ENCODE assay signal across 8 cellular contexts in the genomic region with DNA sequence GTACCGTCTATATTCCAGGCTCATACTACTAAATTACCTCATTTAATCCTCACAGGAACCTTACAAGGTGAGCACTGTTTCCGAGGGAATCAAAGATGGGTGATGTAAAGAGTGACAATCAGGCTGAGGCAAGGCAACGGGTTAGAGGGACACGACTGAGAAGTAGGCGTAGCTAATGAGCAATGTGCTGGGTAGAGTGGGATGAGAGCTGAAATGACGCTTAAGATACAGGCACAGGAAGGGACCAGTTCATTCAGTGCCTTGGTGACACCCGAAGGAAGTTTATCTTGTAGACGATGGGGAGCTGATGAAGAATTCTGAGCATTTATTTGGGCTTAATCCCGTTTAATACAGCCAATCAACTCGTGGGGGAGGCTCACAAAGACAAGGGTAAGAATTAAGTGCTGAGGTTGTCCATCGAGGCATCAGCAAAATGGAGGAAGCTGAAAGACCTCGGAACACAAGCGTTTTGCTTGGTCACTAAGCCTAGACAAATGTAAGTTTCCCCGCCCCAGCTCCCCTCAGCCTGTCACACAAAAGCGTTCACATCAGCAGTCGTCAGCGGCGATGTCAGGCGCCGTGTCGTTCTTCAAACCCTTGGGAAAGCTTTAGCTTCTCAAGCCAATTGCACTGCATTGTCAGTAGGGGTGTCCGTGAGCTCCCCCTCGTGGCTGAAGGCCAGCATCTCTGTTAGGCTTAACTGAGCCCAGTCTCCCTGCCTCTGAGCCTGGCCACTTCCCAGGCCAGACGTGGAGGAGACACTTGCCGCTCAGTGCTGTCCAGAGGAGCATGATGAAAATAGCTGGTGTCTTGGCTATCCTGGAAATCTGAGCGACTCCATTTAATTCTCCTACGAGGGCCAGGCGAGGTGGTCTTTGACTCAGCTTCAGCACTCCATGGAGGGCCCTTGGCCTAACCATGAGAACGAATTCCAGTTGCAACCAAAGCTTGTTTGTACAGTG.
DNase-seq lines count a peak whose midpoint lies in the region; ATAC-seq, FAIRE-seq and TF ChIP-seq lines count a peak whose summit lies in the region.

No MANE protein-coding gene starts in this region.

- H3K23me2 ChIP-seq in H1 (ENCODE audit: low read depth, low read length), result peaks cover 4% of the 10 kb centered on the region; the same call in 1 of the 2 replicates

- peaks cover 0 to 9% (median 2%) of the 10 kb centered on the region in 4 donors for H3K4me1 Mint-ChIP-seq in CD4-positive, alpha-beta memory T cell
- H3K4me1 Mint-ChIP-seq in memory B cell, result peaks cover 6% of the 10 kb centered on the region

- H3K79me2 ChIP-seq in H1 (ENCODE audit: control insufficient read depth in 1 of 2, insufficient read depth in 2 of 2, low read length in 2 of 2), result no peaks in the 10 kb centered on the region

- FAIRE-seq in H1 (lab: Jason Lieb, UNC), result peak; percentile 86

- CTCF ChIA-PET in CD4-positive, alpha-beta memory T cell (lab: Charles Lee; ENCODE audit: partially characterized antibody), result interaction anchor here (0.8 to 1.9 kb wide), 11 partner anchors 9 to 1943 kb away, joined by 3 to 22 read pairs (median 4); no protein-coding TSS in a partner anchor
- CTCF ChIA-PET in H1 (lab: Charles Lee; ENCODE audit: partially characterized antibody), result interaction anchor here (0.6 to 3.5 kb wide), 46 partner anchors 9 to 1519 kb away, joined by 3 to 47 read pairs (median 4); no protein-coding TSS in a partner anchor

- peak; percentile 98 for ATAC-seq in GM19397 (IDR thresholded peaks at IDR 0.05; ENCODE audit: unreplicated experiment)
- ATAC-seq in HG03460 (IDR thresholded peaks at IDR 0.05; ENCODE audit: unreplicated experiment), result peak; percentile 99
- ATAC-seq in memory B cell (ENCODE audit: low read depth), result peak; percentile 75

- no peaks in the 10 kb centered on the region for H3K36me3 Mint-ChIP-seq in CD4-positive, alpha-beta memory T cell
- H3K36me3 Mint-ChIP-seq in memory B cell, result no peaks in the 10 kb centered on the region

- no peaks in the 10 kb centered on the region for H3K27me3 ChIP-seq in CD4-positive, alpha-beta memory T cell (ENCODE audit: insufficient read depth, low read length)
- peaks cover 0 to 3% (median 1%) of the 10 kb centered on the region in 4 experiments; a peak in 3 of 7 replicates for H3K27me3 ChIP-seq in H1 (replicated peaks in 1 of 4; ENCODE audit: control insufficient read depth in 3 of 4, extremely low read depth in 1 of 4, insufficient read depth in 3 of 4, low read length in 3 of 4)

- H3K4me3 Mint-ChIP-seq in CD4-positive, alpha-beta memory T cell, result peak overlapping the region in 7 of 8 donors; percentile 9 to 70 (median 60)
- peak overlapping the region; percentile 14 for H3K4me3 Mint-ChIP-seq in memory B cell

- no peak overlapping the region for H4K91ac ChIP-seq in H1 (replicated peaks; ENCODE audit: insufficient read length, low read length)

- TF ChIP-seq CTCF in H1 (IDR thresholded peaks at IDR 0.05; ENCODE audit: control extremely low read depth in 1 of 3, insufficient read depth in 1 of 3, low read depth in 1 of 3, low read length in 3 of 3), result peak; percentile 84 to 98 (median 92)

- H3K9me3 Mint-ChIP-seq in CD4-positive, alpha-beta memory T cell, result peaks cover 0 to under 1% (median 0%) of the 10 kb centered on the region in 8 donors
- H3K9me3 Mint-ChIP-seq in memory B cell, result no peaks in the 10 kb centered on the region

- H2BK120ac ChIP-seq in H1 (replicated peaks; ENCODE audit: low read depth, low read length), result no peak overlapping the region

- H3K9me3 ChIP-seq in CD4-positive, alpha-beta memory T cell (ENCODE audit: control insufficient read depth in 1 of 2, low read length in 2 of 2), result no peaks in the 10 kb centered on the region
- no peaks in the 10 kb centered on the region for H3K9me3 ChIP-seq in H1 (ENCODE audit: insufficient read depth in 2 of 2, low read depth in 1 of 2, low read length in 1 of 2)

- H2BK5ac ChIP-seq in H1 (ENCODE audit: low read depth, low read length), result no peak overlapping the region

- H3K4me1 ChIP-seq in CD4-positive, alpha-beta memory T cell (ENCODE audit: insufficient read depth, low read length), result no peaks in the 10 kb centered on the region
- peaks cover 0 to 5% (median 1%) of the 10 kb centered on the region in 4 experiments; a peak in 1 of 7 replicates for H3K4me1 ChIP-seq in H1 (replicated peaks in 1 of 4; ENCODE audit: control insufficient read depth in 3 of 4, insufficient read depth in 4 of 4, low read length in 3 of 4)

- peak overlapping the region; percentile 3; the same call in 1 of the 2 replicates for H3K18ac ChIP-seq in H1 (ENCODE audit: extremely low read depth, low read length)

- H4K20me1 ChIP-seq in H1 (replicated peaks in 1 of 2; ENCODE audit: control insufficient read depth in 1 of 2, insufficient read depth in 2 of 2, low read length in 2 of 2), result no peaks in the 10 kb centered on the region

- H3K23ac ChIP-seq in H1 (ENCODE audit: insufficient read length), result no peak overlapping the region

- no peaks in the 10 kb centered on the region for H3K36me3 ChIP-seq in CD4-positive, alpha-beta memory T cell (ENCODE audit: insufficient read depth, low read length)
- no peaks in the 10 kb centered on the region for H3K36me3 ChIP-seq in H1 (ENCODE audit: control insufficient read depth in 2 of 4, insufficient read depth in 4 of 4, low read length in 3 of 4)

- H2BK12ac ChIP-seq in H1 (ENCODE audit: low read depth, low read length), result no peak overlapping the region

- H3K9ac ChIP-seq in H1 (replicated peaks in 1 of 4; ENCODE audit: extremely low read depth in 1 of 4, low read depth in 3 of 4, low read length in 3 of 4), result no peak overlapping the region; a peak in 2 of 7 replicates

- no peak overlapping the region for H2BK20ac ChIP-seq in H1 (ENCODE audit: low read length)

- TF ChIP-seq EP300 in H1 (IDR thresholded peaks at IDR 0.05; ENCODE audit: borderline replicate concordance in 1 of 2, low read depth in 2 of 2, low read length in 2 of 2), result no peak

- peak; percentile 67 to 78 for TF ChIP-seq RAD21 in H1 (IDR thresholded peaks at IDR 0.05 in 1 of 2, conservative IDR thresholded peaks at IDR 0.05 in 1 of 2; ENCODE audit: low read depth in 2 of 2, low read length in 2 of 2)

- H4K5ac ChIP-seq in H1 (ENCODE audit: insufficient read length, low read depth, low read length), result no peak overlapping the region

- intact Hi-C loops in CD4-positive, alpha-beta memory T cell (cut with micrococcal nuclease), result no loop called here

- no peak for TF ChIP-seq POLR2A in H1 (IDR thresholded peaks at IDR 0.05; ENCODE audit: control extremely low read depth in 1 of 2, low read depth in 2 of 2, low read length in 2 of 2)

- no peak overlapping the region for H3K56ac ChIP-seq in H1 (replicated peaks; ENCODE audit: insufficient read length, low read depth, low read length)

- no peak overlapping the region for H2AK5ac ChIP-seq in H1 (ENCODE audit: low read depth, low read length)

- H2AFZ ChIP-seq in H1 (ENCODE audit: low read length), result peak overlapping the region; percentile 99

- WGBS in H1 (ENCODE audit: extremely low coverage in 1 of 2, insufficient coverage in 1 of 2, insufficient read length in 1 of 2, insufficient replicate concordance in 2 of 2, low coverage in 1 of 2, low lambda C conversion rate in 2 of 2, missing lambda C conversion rate in 1 of 2), 2 experiments, result 35% methylated on average over 29 of the region's 29 CpGs; no CpG with 5 or more reads in 1 of the 2 experiments

- POLR2A ChIA-PET in CD4-positive, alpha-beta memory T cell (lab: Charles Lee; ENCODE audit: partially characterized antibody), result no interaction called here
- POLR2A ChIA-PET in H1 (lab: Charles Lee; ENCODE audit: partially characterized antibody), result interaction anchor here (0.5 to 0.7 kb wide), 2 partner anchors 13 to 265 kb away, joined by 3 to 4 read pairs; no protein-coding TSS in a partner anchor

- DNase-seq in CD4-positive, alpha-beta memory T cell, result peak; percentile 15 to 36 (median 26)
- peak; percentile 92 for DNase-seq in NCI-H510A treated with DMSO at 0.1 percent for 48 hours (lab: John Stamatoyannopoulos, UW)
- peak; percentile 41 for DNase-seq in activated CD4-positive, alpha-beta T cell treated with anti-CD3 and anti-CD28 coated beads, Interleukin-2, amount 50 U/mL, for 1 hour
- DNase-seq in H1 (ENCODE audit: low read depth in 1 of 2, low spot score in 2 of 2), result peak; percentile 80 to 93
- DNase-seq in memory B cell (ENCODE audit: low spot score in 2 of 2), result peak; percentile 38 to 64
- DNase-seq in stimulated activated CD8-positive, alpha-beta memory T cell treated with anti-CD3 and anti-CD28 coated beads, Interleukin-15, amount 100 ng/mL, for 24 hours (ENCODE audit: low read depth), result peak; percentile 15

- H3K4me3 ChIP-seq in CD4-positive, alpha-beta memory T cell (ENCODE audit: low read length in 2 of 2), result no peak overlapping the region
- H3K4me3 ChIP-seq in H1 (ENCODE audit: extremely low read depth in 1 of 4, insufficient read depth in 2 of 4, low read depth in 3 of 4, low read length in 4 of 4), result peak overlapping the region; percentile 16 to 47 (median 32); a peak in 6 of 8 replicates

- no peak overlapping the region for H3K27ac Mint-ChIP-seq in CD4-positive, alpha-beta memory T cell
- no peak overlapping the region for H3K27ac Mint-ChIP-seq in memory B cell

- no peak overlapping the region for H3K14ac ChIP-seq in H1 (ENCODE audit: insufficient read length)

- peak overlapping the region; percentile 56 to 69 for H3K4me2 ChIP-seq in H1 (ENCODE audit: insufficient read depth in 1 of 2, low read depth in 2 of 2, low read length in 2 of 2)

- no peak overlapping the region for H2BK15ac ChIP-seq in H1 (ENCODE audit: low read length)

- H3K27me3 Mint-ChIP-seq in CD4-positive, alpha-beta memory T cell, result peaks cover 0 to 3% of the 10 kb centered on the region in 2 donors
- H3K27me3 Mint-ChIP-seq in memory B cell, result peaks cover 5% of the 10 kb centered on the region

- H3K27ac ChIP-seq in CD4-positive, alpha-beta memory T cell (ENCODE audit: low read depth, low read length), result no peak overlapping the region
- no peak overlapping the region for H3K27ac ChIP-seq in H1 (ENCODE audit: low read depth, low read length)

- no peak overlapping the region for H3K4ac ChIP-seq in H1 (replicated peaks; ENCODE audit: insufficient read length, low read depth, low read length)

- H4K8ac ChIP-seq in H1 (ENCODE audit: extremely low read depth, insufficient read depth, low read length), result 0 out of 2 replicates have a peak overlapping the region, but pooled peaks have one; percentile 60

- H3K79me1 ChIP-seq in H1 (ENCODE audit: low read depth, low read length), result no peaks in the 10 kb centered on the region

TF ChIP-seq in H1, 55 proteins besides CTCF, POLR2A, EP300 and RAD21 (continues in another document):
- TF ChIP-seq KDM4A (IDR thresholded peaks at IDR 0.05; ENCODE audit: low read depth, low read length, severe bottlenecking), result no peak
- TF ChIP-seq NRF1 (IDR thresholded peaks at IDR 0.05; ENCODE audit: low read depth, low read length), result no peak
- TF ChIP-seq ATF3 (IDR thresholded peaks at IDR 0.05; ENCODE audit: insufficient read depth, low read depth, low read length), result no peak
- no peak for TF ChIP-seq SRF (IDR thresholded peaks at IDR 0.05; ENCODE audit: low read depth, low read length)
- TF ChIP-seq SP4 (IDR thresholded peaks at IDR 0.05; ENCODE audit: low read length), result no peak
- no peak for TF ChIP-seq SP2 (IDR thresholded peaks at IDR 0.05; ENCODE audit: low read length)

Comparison
In these comparisons a context has a peak if more than half of its experiments do, and no peak if none do; other contexts are left out.
1. DNase-seq: peak in every context shown above with its lines; median percentile 92 in NCI-H510A treated with DMSO at 0.1 percent for 48 hours; 86 in H1; 51 in memory B cell; 41 in activated CD4-positive, alpha-beta T cell treated with anti-CD3 and anti-CD28 coated beads, Interleukin-2, amount 50 U/mL, for 1 hour; 26 in CD4-positive, alpha-beta memory T cell; 15 in stimulated activated CD8-positive, alpha-beta memory T cell treated with anti-CD3 and anti-CD28 coated beads, Interleukin-15, amount 100 ng/mL, for 24 hours.
2. H3K4me3 ChIP-seq: peak in H1 (4 of 4); none in CD4-positive, alpha-beta memory T cell (0 of 2).
3. Peak in every context shown above with its lines, with median percentiles within 50 percentile points of each other: ATAC-seq.